ENCODE assay signal across 2 cellular contexts in the genomic region with DNA sequence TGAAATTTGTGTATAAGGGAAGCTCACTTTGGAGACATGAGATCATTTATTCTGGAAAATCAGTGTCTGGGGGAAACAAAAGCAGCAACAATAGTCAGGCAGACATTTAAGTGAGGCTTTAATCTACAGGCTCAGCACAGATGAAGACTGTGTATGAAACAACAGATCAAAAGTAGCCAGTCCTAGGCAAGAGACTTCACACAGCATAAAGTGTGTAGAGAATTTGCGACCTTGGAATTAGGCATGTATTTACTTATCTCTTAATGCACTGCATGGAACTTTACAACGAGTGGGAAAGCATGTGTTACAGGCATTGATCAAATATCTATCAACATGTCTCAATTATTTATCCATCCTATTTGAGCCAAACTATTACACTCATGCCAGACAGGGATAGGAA.
TF ChIP-seq lines count a peak whose summit lies in the region.

No MANE protein-coding gene starts in this region.

TF ChIP-seq in GM12878, 131 proteins besides CTCF, POLR2A, EP300 and RAD21 (continued from another document):
- no peak for TF ChIP-seq DPF2 (IDR thresholded peaks at IDR 0.05)
- no peak for TF ChIP-seq PML (IDR thresholded peaks at IDR 0.05; ENCODE audit: low read length)
- TF ChIP-seq SP1 (IDR thresholded peaks at IDR 0.05; ENCODE audit: low read depth, low read length): no peak
- no peak for TF ChIP-seq TARDBP (IDR thresholded peaks at IDR 0.05; ENCODE audit: borderline replicate concordance)
- TF ChIP-seq CHD2 (IDR thresholded peaks at IDR 0.05; ENCODE audit: borderline replicate concordance, low read depth, low read length): no peak
- TF ChIP-seq POLR2AphosphoS5 (IDR thresholded peaks at IDR 0.05; ENCODE audit: low read length): no peak
- TF ChIP-seq, protein P1, sequence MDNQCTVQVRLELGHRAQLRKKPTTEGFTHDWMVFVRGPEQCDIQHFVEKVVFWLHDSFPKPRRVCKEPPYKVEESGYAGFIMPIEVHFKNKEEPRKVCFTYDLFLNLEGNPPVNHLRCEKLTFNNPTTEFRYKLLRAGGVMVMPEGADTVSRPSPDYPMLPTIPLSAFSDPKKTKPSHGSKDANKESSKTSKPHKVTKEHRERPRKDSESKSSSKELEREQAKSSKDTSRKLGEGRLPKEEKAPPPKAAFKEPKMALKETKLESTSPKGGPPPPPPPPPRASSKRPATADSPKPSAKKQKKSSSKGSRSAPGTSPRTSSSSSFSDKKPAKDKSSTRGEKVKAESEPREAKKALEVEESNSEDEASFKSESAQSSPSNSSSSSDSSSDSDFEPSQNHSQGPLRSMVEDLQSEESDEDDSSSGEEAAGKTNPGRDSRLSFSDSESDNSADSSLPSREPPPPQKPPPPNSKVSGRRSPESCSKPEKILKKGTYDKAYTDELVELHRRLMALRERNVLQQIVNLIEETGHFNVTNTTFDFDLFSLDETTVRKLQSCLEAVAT (IDR thresholded peaks at IDR 0.05): no peak
- no peak for TF ChIP-seq NBN (IDR thresholded peaks at IDR 0.05)
- TF ChIP-seq MEF2B (IDR thresholded peaks at IDR 0.05; ENCODE audit: partially characterized antibody, poor library complexity, severe bottlenecking): no peak
- no peak for TF ChIP-seq EZH2 (IDR thresholded peaks at IDR 0.05; ENCODE audit: borderline replicate concordance, control insufficient read depth, low read depth, low read length)

TF ChIP-seq in HepG2, 621 proteins besides CTCF, POLR2A, EP300 and RAD21 (continued from another document):
- TF ChIP-seq, protein P2, sequence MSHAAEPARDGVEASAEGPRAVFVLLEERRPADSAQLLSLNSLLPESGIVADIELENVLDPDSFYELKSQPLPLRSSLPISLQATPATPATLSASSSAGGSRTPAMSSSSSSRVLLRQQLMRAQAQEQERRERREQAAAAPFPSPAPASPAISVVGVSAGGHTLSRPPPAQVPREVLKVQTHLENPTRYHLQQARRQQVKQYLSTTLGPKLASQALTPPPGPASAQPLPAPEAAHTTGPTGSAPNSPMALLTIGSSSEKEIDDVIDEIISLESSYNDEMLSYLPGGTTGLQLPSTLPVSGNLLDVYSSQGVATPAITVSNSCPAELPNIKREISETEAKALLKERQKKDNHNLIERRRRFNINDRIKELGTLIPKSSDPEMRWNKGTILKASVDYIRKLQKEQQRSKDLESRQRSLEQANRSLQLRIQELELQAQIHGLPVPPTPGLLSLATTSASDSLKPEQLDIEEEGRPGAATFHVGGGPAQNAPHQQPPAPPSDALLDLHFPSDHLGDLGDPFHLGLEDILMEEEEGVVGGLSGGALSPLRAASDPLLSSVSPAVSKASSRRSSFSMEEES (CRISPR knock-in tag; IDR thresholded peaks at IDR 0.05): no peak
- TF ChIP-seq RARG (CRISPR knock-in tag; IDR thresholded peaks at IDR 0.05; ENCODE audit: low read depth): no peak
- TF ChIP-seq ZBTB38 (CRISPR knock-in tag; IDR thresholded peaks at IDR 0.05): no peak
- TF ChIP-seq MTF1 (CRISPR knock-in tag; IDR thresholded peaks at IDR 0.05): no peak
- no peak for TF ChIP-seq THAP11 (CRISPR knock-in tag; IDR thresholded peaks at IDR 0.05)
- no peak for TF ChIP-seq ZFP36 (IDR thresholded peaks at IDR 0.05; ENCODE audit: borderline replicate concordance, low read depth, low read length, partially characterized antibody)
- TF ChIP-seq, protein P3, sequence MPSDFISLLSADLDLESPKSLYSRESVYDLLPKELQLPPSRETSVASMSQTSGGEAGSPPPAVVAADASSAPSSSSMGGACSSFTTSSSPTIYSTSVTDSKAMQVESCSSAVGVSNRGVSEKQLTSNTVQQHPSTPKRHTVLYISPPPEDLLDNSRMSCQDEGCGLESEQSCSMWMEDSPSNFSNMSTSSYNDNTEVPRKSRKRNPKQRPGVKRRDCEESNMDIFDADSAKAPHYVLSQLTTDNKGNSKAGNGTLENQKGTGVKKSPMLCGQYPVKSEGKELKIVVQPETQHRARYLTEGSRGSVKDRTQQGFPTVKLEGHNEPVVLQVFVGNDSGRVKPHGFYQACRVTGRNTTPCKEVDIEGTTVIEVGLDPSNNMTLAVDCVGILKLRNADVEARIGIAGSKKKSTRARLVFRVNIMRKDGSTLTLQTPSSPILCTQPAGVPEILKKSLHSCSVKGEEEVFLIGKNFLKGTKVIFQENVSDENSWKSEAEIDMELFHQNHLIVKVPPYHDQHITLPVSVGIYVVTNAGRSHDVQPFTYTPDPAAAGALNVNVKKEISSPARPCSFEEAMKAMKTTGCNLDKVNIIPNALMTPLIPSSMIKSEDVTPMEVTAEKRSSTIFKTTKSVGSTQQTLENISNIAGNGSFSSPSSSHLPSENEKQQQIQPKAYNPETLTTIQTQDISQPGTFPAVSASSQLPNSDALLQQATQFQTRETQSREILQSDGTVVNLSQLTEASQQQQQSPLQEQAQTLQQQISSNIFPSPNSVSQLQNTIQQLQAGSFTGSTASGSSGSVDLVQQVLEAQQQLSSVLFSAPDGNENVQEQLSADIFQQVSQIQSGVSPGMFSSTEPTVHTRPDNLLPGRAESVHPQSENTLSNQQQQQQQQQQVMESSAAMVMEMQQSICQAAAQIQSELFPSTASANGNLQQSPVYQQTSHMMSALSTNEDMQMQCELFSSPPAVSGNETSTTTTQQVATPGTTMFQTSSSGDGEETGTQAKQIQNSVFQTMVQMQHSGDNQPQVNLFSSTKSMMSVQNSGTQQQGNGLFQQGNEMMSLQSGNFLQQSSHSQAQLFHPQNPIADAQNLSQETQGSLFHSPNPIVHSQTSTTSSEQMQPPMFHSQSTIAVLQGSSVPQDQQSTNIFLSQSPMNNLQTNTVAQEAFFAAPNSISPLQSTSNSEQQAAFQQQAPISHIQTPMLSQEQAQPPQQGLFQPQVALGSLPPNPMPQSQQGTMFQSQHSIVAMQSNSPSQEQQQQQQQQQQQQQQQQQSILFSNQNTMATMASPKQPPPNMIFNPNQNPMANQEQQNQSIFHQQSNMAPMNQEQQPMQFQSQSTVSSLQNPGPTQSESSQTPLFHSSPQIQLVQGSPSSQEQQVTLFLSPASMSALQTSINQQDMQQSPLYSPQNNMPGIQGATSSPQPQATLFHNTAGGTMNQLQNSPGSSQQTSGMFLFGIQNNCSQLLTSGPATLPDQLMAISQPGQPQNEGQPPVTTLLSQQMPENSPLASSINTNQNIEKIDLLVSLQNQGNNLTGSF (CRISPR knock-in tag; IDR thresholded peaks at IDR 0.05): no peak
- TF ChIP-seq, protein P4, sequence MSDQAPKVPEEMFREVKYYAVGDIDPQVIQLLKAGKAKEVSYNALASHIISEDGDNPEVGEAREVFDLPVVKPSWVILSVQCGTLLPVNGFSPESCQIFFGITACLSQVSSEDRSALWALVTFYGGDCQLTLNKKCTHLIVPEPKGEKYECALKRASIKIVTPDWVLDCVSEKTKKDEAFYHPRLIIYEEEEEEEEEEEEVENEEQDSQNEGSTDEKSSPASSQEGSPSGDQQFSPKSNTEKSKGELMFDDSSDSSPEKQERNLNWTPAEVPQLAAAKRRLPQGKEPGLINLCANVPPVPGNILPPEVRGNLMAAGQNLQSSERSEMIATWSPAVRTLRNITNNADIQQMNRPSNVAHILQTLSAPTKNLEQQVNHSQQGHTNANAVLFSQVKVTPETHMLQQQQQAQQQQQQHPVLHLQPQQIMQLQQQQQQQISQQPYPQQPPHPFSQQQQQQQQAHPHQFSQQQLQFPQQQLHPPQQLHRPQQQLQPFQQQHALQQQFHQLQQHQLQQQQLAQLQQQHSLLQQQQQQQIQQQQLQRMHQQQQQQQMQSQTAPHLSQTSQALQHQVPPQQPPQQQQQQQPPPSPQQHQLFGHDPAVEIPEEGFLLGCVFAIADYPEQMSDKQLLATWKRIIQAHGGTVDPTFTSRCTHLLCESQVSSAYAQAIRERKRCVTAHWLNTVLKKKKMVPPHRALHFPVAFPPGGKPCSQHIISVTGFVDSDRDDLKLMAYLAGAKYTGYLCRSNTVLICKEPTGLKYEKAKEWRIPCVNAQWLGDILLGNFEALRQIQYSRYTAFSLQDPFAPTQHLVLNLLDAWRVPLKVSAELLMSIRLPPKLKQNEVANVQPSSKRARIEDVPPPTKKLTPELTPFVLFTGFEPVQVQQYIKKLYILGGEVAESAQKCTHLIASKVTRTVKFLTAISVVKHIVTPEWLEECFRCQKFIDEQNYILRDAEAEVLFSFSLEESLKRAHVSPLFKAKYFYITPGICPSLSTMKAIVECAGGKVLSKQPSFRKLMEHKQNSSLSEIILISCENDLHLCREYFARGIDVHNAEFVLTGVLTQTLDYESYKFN (CRISPR knock-in tag; conservative IDR thresholded peaks at IDR 0.05): no peak
